In the genomic region with DNA sequence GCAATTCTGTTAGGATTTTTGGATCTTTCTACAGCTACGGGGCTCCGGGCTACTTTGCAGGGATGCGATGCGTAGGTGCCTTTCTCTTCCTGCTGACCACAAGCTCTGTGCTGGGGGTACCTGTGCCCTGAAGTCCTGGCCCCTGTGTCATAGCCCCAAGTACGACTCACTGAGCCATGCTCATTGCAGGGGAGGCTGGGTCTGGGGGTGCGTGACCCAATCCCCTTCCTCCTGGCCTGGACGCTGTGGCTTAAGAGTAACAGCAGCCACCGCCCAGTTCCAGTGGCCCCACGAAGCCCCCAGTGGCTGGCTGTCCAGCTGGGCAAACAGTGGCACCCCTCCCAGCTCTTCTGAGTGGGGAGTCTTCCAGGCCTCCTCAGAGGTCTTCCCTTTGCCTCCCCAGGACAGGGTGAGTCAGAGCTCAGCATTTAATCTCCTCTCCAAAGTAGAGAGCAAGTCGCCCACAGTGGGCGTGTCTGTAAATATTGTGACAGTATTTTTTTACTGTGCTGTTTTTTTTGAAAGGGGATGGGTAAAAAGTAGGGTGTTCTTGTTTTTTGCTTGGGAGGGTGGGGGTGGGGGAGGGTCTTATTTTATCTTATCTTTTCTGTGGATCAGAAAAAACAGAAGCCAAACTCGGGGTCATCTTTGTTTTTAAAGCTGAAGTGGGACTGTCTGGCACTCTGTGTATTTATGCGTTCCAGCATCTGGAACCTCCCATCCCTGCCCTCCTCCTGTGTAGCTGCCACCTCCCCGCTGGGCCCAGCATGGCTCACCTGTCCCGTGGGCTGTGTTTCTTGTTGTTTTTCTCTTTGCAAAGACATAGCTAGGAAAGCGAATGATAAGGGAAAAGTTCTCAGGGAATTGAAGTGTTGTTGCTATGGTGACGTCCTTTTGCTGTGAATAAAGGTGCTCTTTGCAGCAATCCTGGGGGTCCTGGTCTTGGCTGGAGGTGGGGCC, we compare ENCODE assay signal across 8 cellular contexts. TPM values are rescaled to one million over a fixed set of nuclear protein-coding genes. Genes with fewer than 3 reads are reported as not detected.
DNase-seq lines count a peak whose midpoint lies in the region; ATAC-seq and TF ChIP-seq lines count a peak whose summit lies in the region.

No MANE protein-coding gene starts in this region.

- H3K4me1 Mint-ChIP-seq in activated T-helper 2 cell treated with anti-CD3 and anti-CD28 coated beads, Interferon-gamma antibody, Interleukin-2, Interleukin-4, amounts not matched to agents 10 μg/mL and 5 μg/mL and 100 μg/mL, durations not matched to agents 14 hours and 24 hours and 36 hours (ENCODE audit: low read depth): peaks cover 38% of the 10 kb centered on the region

- in situ Hi-C loops in HAP-1 (cut with MboI; ENCODE audit: low sequenced_read_pairs): no loop called here

- H3K4me1 ChIP-seq in upper lobe of right lung (peaks cover 77% of the 10 kb centered on the region), HAP-1 (peaks cover 23% of the 10 kb centered on the region)

- H3K9me3 ChIP-seq in upper lobe of right lung (no peaks in the 10 kb centered on the region), HAP-1 (no peaks in the 10 kb centered on the region)

- H3K4me3 ChIP-seq in upper lobe of right lung: no peak overlapping the region
- no peak overlapping the region for H3K4me3 ChIP-seq in HAP-1

- H3K36me3 ChIP-seq in upper lobe of right lung (peaks cover 23% of the 10 kb centered on the region), HAP-1 (replicated peaks) (peaks cover 4% of the 10 kb centered on the region)

- DNase-seq in EH (ENCODE audit: low read depth): peak; percentile 82
- DNase-seq in NCI-H226: peak; percentile 82
- no peak for DNase-seq in activated T-helper 2 cell treated with anti-CD3 and anti-CD28 coated beads, Interferon-gamma antibody, Interleukin-2, Interleukin-4, amounts not matched to agents 10 μg/mL and 5 μg/mL and 100 μg/mL, durations not matched to agents 14 hours and 24 hours and 36 hours (ENCODE audit: low spot score)
- DNase-seq in iris pigment epithelial cell (ENCODE audit: low read depth): peak; percentile 75
- no peak for DNase-seq in upper lobe of right lung
- DNase-seq in HAP-1 (ENCODE audit: low spot score in 2 of 2): no peak
- DNase-seq in pons (ENCODE audit: low spot score): no peak
- DNase-seq in NCI-H1048 (lab: John Stamatoyannopoulos, UW): no peak

- H3K27me3 Mint-ChIP-seq in activated T-helper 2 cell treated with anti-CD3 and anti-CD28 coated beads, Interferon-gamma antibody, Interleukin-2, Interleukin-4, amounts not matched to agents 10 μg/mL and 5 μg/mL and 100 μg/mL, durations not matched to agents 14 hours and 24 hours and 36 hours (ENCODE audit: low read depth): no peaks in the 10 kb centered on the region

- peak overlapping the region; percentile 85 for H3K27ac ChIP-seq in upper lobe of right lung

- peaks cover 33% of the 10 kb centered on the region for H3K36me3 Mint-ChIP-seq in activated T-helper 2 cell treated with anti-CD3 and anti-CD28 coated beads, Interferon-gamma antibody, Interleukin-2, Interleukin-4, amounts not matched to agents 10 μg/mL and 5 μg/mL and 100 μg/mL, durations not matched to agents 14 hours and 24 hours and 36 hours (ENCODE audit: low read depth)

- no peak for TF ChIP-seq CTCF in upper lobe of right lung (IDR thresholded peaks at IDR 0.05)

- intact Hi-C loops in activated T-helper 2 cell treated with anti-CD3 and anti-CD28 coated beads, Interferon-gamma antibody, Interleukin-2, Interleukin-4, amounts not matched to agents 10 μg/mL and 5 μg/mL and 100 μg/mL, durations not matched to agents 14 hours and 24 hours and 36 hours (cut with micrococcal nuclease): no loop called here
- intact Hi-C loops in upper lobe of right lung (cut with DNase I): no loop called here

- H3K27me3 ChIP-seq in upper lobe of right lung (no peaks in the 10 kb centered on the region), HAP-1 (ENCODE audit: low read depth) (no peaks in the 10 kb centered on the region)

- no peaks in the 10 kb centered on the region for H3K9me3 Mint-ChIP-seq in activated T-helper 2 cell treated with anti-CD3 and anti-CD28 coated beads, Interferon-gamma antibody, Interleukin-2, Interleukin-4, amounts not matched to agents 10 μg/mL and 5 μg/mL and 100 μg/mL, durations not matched to agents 14 hours and 24 hours and 36 hours

- ATAC-seq in upper lobe of right lung: no peak

- peak overlapping the region; percentile 35 for H3K4me3 Mint-ChIP-seq in activated T-helper 2 cell treated with anti-CD3 and anti-CD28 coated beads, Interferon-gamma antibody, Interleukin-2, Interleukin-4, amounts not matched to agents 10 μg/mL and 5 μg/mL and 100 μg/mL, durations not matched to agents 14 hours and 24 hours and 36 hours (ENCODE audit: low read depth)

- H3K27ac Mint-ChIP-seq in activated T-helper 2 cell treated with anti-CD3 and anti-CD28 coated beads, Interferon-gamma antibody, Interleukin-2, Interleukin-4, amounts not matched to agents 10 μg/mL and 5 μg/mL and 100 μg/mL, durations not matched to agents 14 hours and 24 hours and 36 hours: peak overlapping the region; percentile 75

RNA-seq across cellular contexts. Expression of a gene that starts 8.2 kb away (rescaled TPM):
- 41.0 and 45.6 TPM in 2 replicates for total RNA-seq in activated T-helper 2 cell treated with anti-CD3 and anti-CD28 coated beads, Interferon-gamma antibody, Interleukin-2, Interleukin-4, amounts not matched to agents 10 μg/mL and 5 μg/mL and 100 μg/mL, durations not matched to agents 14 hours and 24 hours and 36 hours
- 35.4 TPM for total RNA-seq in upper lobe of right lung

RNA-seq across cellular contexts. Expression of a gene that starts 27.5 kb away (rescaled TPM):
- total RNA-seq in activated T-helper 2 cell treated with anti-CD3 and anti-CD28 coated beads, Interferon-gamma antibody, Interleukin-2, Interleukin-4, amounts not matched to agents 10 μg/mL and 5 μg/mL and 100 μg/mL, durations not matched to agents 14 hours and 24 hours and 36 hours: 39.9 and 41.9 TPM in 2 replicates
- 24.1 TPM for total RNA-seq in upper lobe of right lung

RNA-seq across cellular contexts. Expression of a gene that starts 31.0 kb away (rescaled TPM):
- 9.4 and 12.3 TPM in 2 replicates for total RNA-seq in activated T-helper 2 cell treated with anti-CD3 and anti-CD28 coated beads, Interferon-gamma antibody, Interleukin-2, Interleukin-4, amounts not matched to agents 10 μg/mL and 5 μg/mL and 100 μg/mL, durations not matched to agents 14 hours and 24 hours and 36 hours
- 22.2 TPM for total RNA-seq in upper lobe of right lung

RNA-seq across cellular contexts. Expression of a gene that starts 51.6 kb away (rescaled TPM):
- not detected in 2 replicates for total RNA-seq in activated T-helper 2 cell treated with anti-CD3 and anti-CD28 coated beads, Interferon-gamma antibody, Interleukin-2, Interleukin-4, amounts not matched to agents 10 μg/mL and 5 μg/mL and 100 μg/mL, durations not matched to agents 14 hours and 24 hours and 36 hours
- total RNA-seq in upper lobe of right lung: not detected

Comparison
In these comparisons a context has a peak if more than half of its experiments do, and no peak if none do; other contexts are left out.
1. DNase-seq: peak in EH (single experiment), NCI-H226 (single experiment) and iris pigment epithelial cell (single experiment); none in activated T-helper 2 cell treated with anti-CD3 and anti-CD28 coated beads, Interferon-gamma antibody, Interleukin-2, Interleukin-4, amounts not matched to agents 10 μg/mL and 5 μg/mL and 100 μg/mL, durations not matched to agents 14 hours and 24 hours and 36 hours (single experiment), upper lobe of right lung (single experiment), HAP-1 (0 of 2), pons (single experiment) and NCI-H1048 (single experiment).